In genomic region chr1:54200519-54200997, GRCh38 we compare ENCODE assay signal across 8 cellular contexts. TPM values are rescaled to one million over a fixed set of nuclear protein-coding genes. Genes with fewer than 3 reads are reported as not detected.
DNase-seq lines count a peak whose midpoint lies in the region; ATAC-seq, FAIRE-seq and TF ChIP-seq lines count a peak whose summit lies in the region.

No MANE protein-coding gene starts in this region.

- no peak for FAIRE-seq in A549 (lab: Jason Lieb, UNC)
- no peak for FAIRE-seq in endothelial cell of umbilical vein (lab: Jason Lieb, UNC)

- WGBS in A549 (ENCODE audit: missing lambda C conversion rate), result 12% methylated on average over 11 of the region's 15 CpGs

- H3K9ac ChIP-seq in NT2/D1 (ENCODE audit: insufficient read length, low read depth), result peak overlapping the region; percentile 99
- H3K9ac ChIP-seq in endothelial cell of umbilical vein (replicated peaks; ENCODE audit: extremely low read depth, insufficient read depth, low read length), result peak overlapping the region; percentile 79

- peak overlapping the region; percentile 86 for H2AFZ ChIP-seq in endothelial cell of umbilical vein (ENCODE audit: low read depth, low read length)
- H2AFZ ChIP-seq in neuron (ENCODE audit: low read depth, low read length), result peak overlapping the region; percentile 57

- CTCF ChIA-PET in A549 (lab: Yijun Ruan, JAX), result interaction anchor here (0.6 to 1.1 kb wide), 3 partner anchors 164 to 605 kb away, joined by 3 to 4 read pairs (median 3); no protein-coding TSS in a partner anchor
- CTCF ChIA-PET in endothelial cell of umbilical vein (lab: Charles Lee), result interaction anchor here (1.0 to 2.6 kb wide), 11 partner anchors 10 to 299 kb away, joined by 3 to 20 read pairs (median 6); no protein-coding TSS in a partner anchor

- POLR2A ChIA-PET in A549 (lab: Yijun Ruan, JAX) (interaction anchor here (1.0 to 1.4 kb wide), 4 partner anchors 79 to 288 kb away, joined by 3 to 5 read pairs (median 4); no protein-coding TSS in a partner anchor), endothelial cell of umbilical vein (lab: Charles Lee) (no interaction called here)

- H3K4me2 ChIP-seq in A549 (peak overlapping the region; percentile 99), endothelial cell of umbilical vein (ENCODE audit: insufficient read depth, low read length) (peak overlapping the region; percentile 68)

- TSS peak; percentile 59 for BruUV-seq in endothelial cell of umbilical vein (replicated peaks; lab: Mats Ljungman, UMichigan)

- H3K27me3 ChIP-seq in NT2/D1 (ENCODE audit: insufficient read depth, insufficient read length) (no peaks in the 10 kb centered on the region), endothelial cell of umbilical vein (ENCODE audit: control insufficient read depth in 2 of 2, insufficient read depth in 2 of 2, low read length in 2 of 2) (no peaks in the 10 kb centered on the region), neuron (ENCODE audit: insufficient read depth, low read length) (no peaks in the 10 kb centered on the region)

- TF ChIP-seq EP300 in A549 (IDR thresholded peaks at IDR 0.05), result no peak

- H3K36me3 ChIP-seq in NT2/D1 (ENCODE audit: insufficient read depth, insufficient read length, low read length) (peaks cover 56% of the 10 kb centered on the region), endothelial cell of umbilical vein (ENCODE audit: control insufficient read depth in 2 of 2, extremely low read depth in 1 of 2, insufficient read depth in 2 of 2, low read length in 2 of 2) (peaks cover 6 to 8% of the 10 kb centered on the region in 2 experiments), neuron (ENCODE audit: insufficient read depth, low read length) (peaks cover 20% of the 10 kb centered on the region)

- peaks cover 15% of the 10 kb centered on the region for H3K4me1 ChIP-seq in A549
- H3K4me1 ChIP-seq in NT2/D1 (ENCODE audit: insufficient read depth, insufficient read length), result peaks cover 2% of the 10 kb centered on the region
- H3K4me1 ChIP-seq in endothelial cell of umbilical vein (ENCODE audit: control insufficient read depth, extremely low read depth, insufficient read depth, low read length), result peaks cover 19% of the 10 kb centered on the region
- peaks cover 20% of the 10 kb centered on the region for H3K4me1 ChIP-seq in neuron (ENCODE audit: insufficient read depth, low read length)

- H3K9me1 ChIP-seq in endothelial cell of umbilical vein (replicated peaks; ENCODE audit: control insufficient read depth, extremely low read depth, insufficient read depth, low read length), result no peaks in the 10 kb centered on the region

- dilution Hi-C loops in endothelial cell of umbilical vein (cut with MboI; ENCODE audit: extremely low pct_ligation_motif_present, low sequenced_read_pairs), result no loop called here

- H3K4me3 ChIP-seq in A549, result peak overlapping the region; percentile 81
- H3K4me3 ChIP-seq in NT2/D1 (ENCODE audit: insufficient read length, low read depth), result peak overlapping the region; percentile 99
- peak overlapping the region; percentile 58 to 67 (median 58) for H3K4me3 ChIP-seq in endothelial cell of umbilical vein (replicated peaks in 1 of 3; ENCODE audit: insufficient read depth in 1 of 3, low read depth in 1 of 3, low read length in 3 of 3)
- H3K4me3 ChIP-seq in neuron (ENCODE audit: low read length), result peak overlapping the region; percentile 74

- ATAC-seq in A549, result peak; percentile 21 to 48; a peak in 4 of 6 replicates
- ATAC-seq in GM19438 (IDR thresholded peaks at IDR 0.05; ENCODE audit: low read depth, unreplicated experiment), result peak; percentile 4

- H3K27ac ChIP-seq in A549 (peak overlapping the region; percentile 86 to 97), endothelial cell of umbilical vein (ENCODE audit: insufficient read depth, low read depth, low read length) (peak overlapping the region; percentile 55)

- no peaks in the 10 kb centered on the region for H3K9me3 ChIP-seq in A549
- H3K9me3 ChIP-seq in NT2/D1 (ENCODE audit: insufficient read depth, low read length), result no peaks in the 10 kb centered on the region
- H3K9me3 ChIP-seq in endothelial cell of umbilical vein (replicated peaks; ENCODE audit: control insufficient read depth, insufficient read depth, low read length), result no peaks in the 10 kb centered on the region
- H3K9me3 ChIP-seq in neuron (ENCODE audit: low read length), result no peaks in the 10 kb centered on the region

- H3K79me2 ChIP-seq in endothelial cell of umbilical vein (ENCODE audit: control insufficient read depth, insufficient read depth, low read length), result peaks cover 28% of the 10 kb centered on the region

- no peaks in the 10 kb centered on the region for H4K20me1 ChIP-seq in endothelial cell of umbilical vein (replicated peaks; ENCODE audit: control insufficient read depth, extremely low read depth, insufficient read depth, low read length)

- TF ChIP-seq POLR2A in A549 (IDR thresholded peaks at IDR 0.05; ENCODE audit: low read length) (no peak), endothelial cell of umbilical vein (IDR thresholded peaks at IDR 0.05; ENCODE audit: low read depth, low read length) (no peak)

- TF ChIP-seq CTCF in A549 (IDR thresholded peaks at IDR 0.05) (no peak), endothelial cell of umbilical vein (IDR thresholded peaks at IDR 0.05; ENCODE audit: extremely low read depth in 1 of 2, insufficient read depth in 1 of 2, low read depth in 1 of 2, low read length in 2 of 2) (no peak)

- TF ChIP-seq RAD21 in A549 (conservative IDR thresholded peaks at IDR 0.05 in 1 of 2, IDR thresholded peaks at IDR 0.05 in 1 of 2), result no peak

- DNase-seq in A549 (ENCODE audit: low read depth in 1 of 2, low spot score in 1 of 2), result no peak
- DNase-seq in NT2/D1 (ENCODE audit: low read depth, low spot score), result no peak
- DNase-seq in endothelial cell of umbilical vein (ENCODE audit: low read depth, low spot score), result no peak
- no peak for DNase-seq in NCI-H1092 treated with DMSO at 0.1 percent for 48 hours (lab: John Stamatoyannopoulos, UW)
- DNase-seq in iPS-NIHi11 (ENCODE audit: low spot score), result no peak
- DNase-seq in RPMI8226, result no peak

- intact Hi-C loops in endothelial cell of umbilical vein (cut with micrococcal nuclease), result loop anchor here (1.0 to 5.0 kb wide), 4 partner anchors 80 to 287 kb away; partner anchors contain the start of genes SSBP3, TCEANC2 and TMEM59

TF ChIP-seq in A549, 52 proteins besides CTCF, POLR2A, EP300 and RAD21 (continues in another document):
- TF ChIP-seq PHF8 (IDR thresholded peaks at IDR 0.05; ENCODE audit: borderline replicate concordance, low read depth) (0 out of 2 replicates have a peak, but pooled peaks have one; percentile 6), GATA3 (IDR thresholded peaks at IDR 0.05; ENCODE audit: borderline replicate concordance) (no peak)

TF ChIP-seq in endothelial cell of umbilical vein, 7 proteins besides CTCF, POLR2A, EP300 and RAD21 (continues in another document):
- TF ChIP-seq FOS (IDR thresholded peaks at IDR 0.05; ENCODE audit: borderline replicate concordance, insufficient read depth, low read length) (no peak), POLR2AphosphoS5 (IDR thresholded peaks at IDR 0.05; ENCODE audit: insufficient read depth, low read depth, low read length) (no peak)

RNA-seq across cellular contexts. Expression of gene MRPL37, which starts 0.6 kb away (rescaled TPM):
- polyA plus RNA-seq in A549 (2011; rRNA removed) (16.2 and 33.0 TPM in 2 replicates), A549 (2017; fragmentation: RNase III; extraction: RNeasy Plus Mini Kit Qiagen cat#74134 plus additional on column Dnase treatment) (64.8 to 70.4 TPM (median 68.9 TPM) in 3 replicates), endothelial cell of umbilical vein (35.4 and 45.0 TPM in 2 replicates)
- 15.8 and 20.6 TPM in 2 replicates for polyA plus RNA-seq in A549 (2012; cell fraction: cytosol; rRNA removed)
- 11.7 and 27.6 TPM in 2 replicates for polyA plus RNA-seq in A549 (2012; cell fraction: nucleus; rRNA removed)
- polyA minus RNA-seq in A549 (2011; rRNA and poly(A)+ RNA removed), result 14.1 and 16.1 TPM in 2 replicates
- 109 TPM in 2 replicates for total RNA-seq in endothelial cell of umbilical vein
- 33.5 and 43.8 TPM in 2 replicates for polyA plus RNA-seq in endothelial cell of umbilical vein (2011; cell fraction: cytosol; rRNA removed)
- polyA plus RNA-seq in endothelial cell of umbilical vein (2011; cell fraction: nucleus; rRNA removed), result 16.9 and 21.4 TPM in 2 replicates
- polyA plus RNA-seq in endothelial cell of umbilical vein (2012), result 105 and 129 TPM in 2 replicates
- polyA minus RNA-seq in endothelial cell of umbilical vein, result 23.6 and 28.8 TPM in 2 replicates
- 28.7 TPM for polyA minus RNA-seq in endothelial cell of umbilical vein (2011; cell fraction: cytosol; rRNA and poly(A)+ RNA removed)
- polyA minus RNA-seq in endothelial cell of umbilical vein (2011; cell fraction: nucleus; rRNA and poly(A)+ RNA removed), result 9.7 and 10.9 TPM in 2 replicates

RNA-seq across cellular contexts. Expression of gene CYB5RL, which starts 0.7 kb away (rescaled TPM):
- 3.6 and 5.0 TPM in 2 replicates for polyA plus RNA-seq in A549 (2011; rRNA removed)
- 4.2 and 4.6 TPM in 2 replicates for polyA plus RNA-seq in A549 (2012; cell fraction: cytosol; rRNA removed)
- polyA plus RNA-seq in A549 (2012; cell fraction: nucleus; rRNA removed), result 7.7 and 8.4 TPM in 2 replicates
- 3.4 to 4.2 TPM (median 4.0 TPM) in 3 replicates for polyA plus RNA-seq in A549 (2017; fragmentation: RNase III; extraction: RNeasy Plus Mini Kit Qiagen cat#74134 plus additional on column Dnase treatment)
- 5.0 and 6.0 TPM in 2 replicates for polyA minus RNA-seq in A549 (2011; rRNA and poly(A)+ RNA removed)
- 8.6 and 9.6 TPM in 2 replicates for total RNA-seq in endothelial cell of umbilical vein
- polyA plus RNA-seq in endothelial cell of umbilical vein, result 5.8 and 5.9 TPM in 2 replicates
- polyA plus RNA-seq in endothelial cell of umbilical vein (2011; cell fraction: cytosol; rRNA removed), result 5.2 TPM in 2 replicates
- 9.7 and 11.0 TPM in 2 replicates for polyA plus RNA-seq in endothelial cell of umbilical vein (2011; cell fraction: nucleus; rRNA removed)
- 3.0 and 3.8 TPM in 2 replicates for polyA plus RNA-seq in endothelial cell of umbilical vein (2012)
- polyA minus RNA-seq in endothelial cell of umbilical vein, result 5.7 and 11.0 TPM in 2 replicates
- polyA minus RNA-seq in endothelial cell of umbilical vein (2011; cell fraction: cytosol; rRNA and poly(A)+ RNA removed), result 3.0 TPM
- polyA minus RNA-seq in endothelial cell of umbilical vein (2011; cell fraction: nucleus; rRNA and poly(A)+ RNA removed), result 3.6 and 6.2 TPM in 2 replicates

RNA-seq across cellular contexts. Expression of gene CDCP2, which starts 47.8 kb away (rescaled TPM):
- polyA plus RNA-seq in A549 (2011; rRNA removed), result not detected in 2 replicates
- not detected in 2 replicates for polyA plus RNA-seq in A549 (2012; cell fraction: cytosol; rRNA removed)
- 0.02 TPM in 1 of 2 replicates, not detected in the other for polyA plus RNA-seq in A549 (2012; cell fraction: nucleus; rRNA removed)
- not detected in 3 replicates for polyA plus RNA-seq in A549 (2017; fragmentation: RNase III; extraction: RNeasy Plus Mini Kit Qiagen cat#74134 plus additional on column Dnase treatment)
- polyA minus RNA-seq in A549 (2011; rRNA and poly(A)+ RNA removed), result not detected in 2 replicates
- total RNA-seq in endothelial cell of umbilical vein, result 0.12 TPM in 1 of 2 replicates, not detected in the other
- polyA plus RNA-seq in endothelial cell of umbilical vein, result 0.10 TPM in 1 of 2 replicates, not detected in the other
- not detected in 2 replicates for polyA plus RNA-seq in endothelial cell of umbilical vein (2011; cell fraction: cytosol; rRNA removed)
- polyA plus RNA-seq in endothelial cell of umbilical vein (2011; cell fraction: nucleus; rRNA removed), result 0.06 TPM in 1 of 2 replicates, not detected in the other
- polyA plus RNA-seq in endothelial cell of umbilical vein (2012), result not detected in 2 replicates
- not detected in 2 replicates for polyA minus RNA-seq in endothelial cell of umbilical vein
- not detected for polyA minus RNA-seq in endothelial cell of umbilical vein (2011; cell fraction: cytosol; rRNA and poly(A)+ RNA removed)
- 0.29 TPM in 1 of 2 replicates, not detected in the other for polyA minus RNA-seq in endothelial cell of umbilical vein (2011; cell fraction: nucleus; rRNA and poly(A)+ RNA removed)
